In genomic region chr9:95718263-95718662, GRCh38 we compare ENCODE assay signal across 22 cellular contexts.
"Had no signal": no experiment of that assay in that cellular context is flagged by ENCODE, and none has a peak within 500 bp of the region (broad histone marks: within the 10 kb centered on the region; RNA-seq: fewer than 3 reads in every experiment).

No MANE protein-coding gene starts in this region.

- FAIRE-seq: urothelium cell line had no signal

- H3K9me3 ChIP-seq: ovary, right atrium auricular region, testis, thyroid gland, upper lobe of right lung had no signal

- ATAC-seq: heart left ventricle; natural killer cell; sciatic nerve; stimulated activated memory B cell treated with anti-CD40 and anti-IgM and Interleukin-4, amounts not matched to agents 10 μg/mL and 1 μg/mL and 100 μg/mL, for 72 hours; stimulated activated naive CD8-positive, alpha-beta T cell treated with anti-CD3 and anti-CD28 coated beads, Interleukin-15, Interleukin-2, amounts not matched to agents 100 U/mL and 50 U/mL, for 24 hours; upper lobe of right lung had no signal

- DNase-seq: heart left ventricle; islet precursor cell; left ventricle myocardium inferior; mesendoderm; naive B cell; natural killer cell; nephron progenitor cell; ovary; spleen; stimulated activated CD4-positive, alpha-beta T cell treated with anti-CD3 and anti-CD28 coated beads, Interleukin-4, amount 100 ng/mL, for 24 hours; stimulated activated naive CD8-positive, alpha-beta T cell treated with anti-CD3 and anti-CD28 coated beads, Interleukin-15, Interleukin-2, amounts not matched to agents 100 U/mL and 50 U/mL, for 24 hours; stomach; testis; thyroid gland; trophoblast cell; upper lobe of right lung had no signal

- H3K36me3 ChIP-seq: heart left ventricle, left ventricle myocardium inferior, ovary, right atrium auricular region, spleen, stomach, thyroid gland, upper lobe of right lung had no signal

- H3K4me3 ChIP-seq: heart left ventricle, left ventricle myocardium inferior, lung, ovary, right atrium auricular region, skin epidermis, spleen, stomach, testis, thyroid gland, upper lobe of right lung had no signal

- H3K27me3 ChIP-seq: heart left ventricle, ovary, right atrium auricular region, spleen, stomach, testis, thyroid gland, upper lobe of right lung had no signal

- H3K4me1 ChIP-seq: heart left ventricle, left ventricle myocardium inferior, right atrium auricular region, spleen, stomach, testis, thyroid gland, upper lobe of right lung had no signal

- H3K27ac ChIP-seq: heart left ventricle, left ventricle myocardium inferior, ovary, right atrium auricular region, skin epidermis, spleen, stomach, testis, thyroid gland, upper lobe of right lung had no signal
